In the genomic region with DNA sequence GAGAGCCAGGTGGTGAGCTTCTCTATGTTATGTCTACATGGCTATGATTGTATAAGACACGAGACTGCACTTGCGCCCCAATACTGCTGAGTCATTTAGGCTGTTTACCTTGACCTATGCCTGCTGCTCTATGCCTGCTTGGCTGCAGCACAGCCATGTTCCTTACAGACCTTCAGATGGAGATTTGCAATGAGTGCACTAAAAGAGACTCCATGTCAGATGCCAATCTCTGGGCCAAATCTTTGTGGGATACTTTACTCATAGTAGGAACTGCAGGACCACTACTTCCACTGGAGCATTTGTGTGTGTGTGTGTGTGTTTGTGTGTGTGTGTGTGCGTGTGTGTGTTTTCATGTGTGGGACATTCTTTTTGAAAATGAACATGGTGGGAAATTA, we compare ENCODE assay signal across 15 cellular contexts. TPM values are rescaled to one million over a fixed set of nuclear protein-coding genes. Genes with fewer than 3 reads are reported as not detected.
DNase-seq lines count a peak whose midpoint lies in the region; ATAC-seq and TF ChIP-seq lines count a peak whose summit lies in the region.
"Had no signal": no experiment of that assay in that cellular context is flagged by ENCODE, and none has a peak within 500 bp of the region (broad histone marks: within the 10 kb centered on the region; RNA-seq: fewer than 3 reads in every experiment).

No MANE protein-coding gene starts in this region.

- TF ChIP-seq CTCF in PC-3 (conservative IDR thresholded peaks at IDR 0.05; ENCODE audit: low read depth, low read length), result no peak

- H3F3A ChIP-seq in PC-3 (ENCODE audit: low read length, unreplicated experiment), result no peaks in the 10 kb centered on the region

- no peaks in the 10 kb centered on the region for H3K79me2 ChIP-seq in PC-3 (ENCODE audit: low read length)

- H3K4me1 ChIP-seq in PC-3 (ENCODE audit: insufficient read depth, low read length) (peaks cover 9% of the 10 kb centered on the region), skeletal muscle satellite cell (ENCODE audit: control insufficient read depth, insufficient read depth, low read length) (peaks cover 57% of the 10 kb centered on the region)

- DNase-seq in NCI-H748 (lab: John Stamatoyannopoulos, UW; ENCODE audit: unreplicated experiment) (peak; percentile 53), NCI-H748 treated with DMSO at 0.1 percent for 48 hours (lab: John Stamatoyannopoulos, UW) (no peak), PC-3 (peak; percentile 29), epithelial cell of prostate (ENCODE audit: low read depth, low spot score) (peak; percentile 89), nucleus accumbens (lab: John Stamatoyannopoulos, UW) (no peak), NCI-H774 (lab: John Stamatoyannopoulos, UW) (no peak)
- DNase-seq: activated T-cell treated with anti-CD3 and anti-CD28 coated beads for 4 hours; caudate nucleus; hypothalamus; naive thymus-derived CD8-positive, alpha-beta T cell; NCI-H2227 treated with DMSO at 0.1 percent for 48 hours; stimulated activated CD4-positive, alpha-beta T cell treated with anti-CD3 and anti-CD28 coated beads, Interleukin-4, amount 100 ng/mL, for 4 hours; thyroid gland had no signal

- no TSS peak for BruUV-seq in PC-3 (replicated peaks; lab: Mats Ljungman, UMichigan)

- no peaks in the 10 kb centered on the region for H4K20me1 ChIP-seq in PC-3 (ENCODE audit: low read length)

- no peak overlapping the region for H3K27ac ChIP-seq in PC-3 (ENCODE audit: low read length)
- H3K27ac ChIP-seq in epithelial cell of prostate, result peak overlapping the region; percentile 78

- CTCF ChIA-PET in PC-3 (lab: Charles Lee), result no interaction called here

- ATAC-seq in PC-3, result no peak
- ATAC-seq in HG03571 (IDR thresholded peaks at IDR 0.05; ENCODE audit: unreplicated experiment), result no peak
- ATAC-seq: naive thymus-derived CD8-positive, alpha-beta T cell had no signal

- POLR2A ChIA-PET in PC-3 (lab: Charles Lee; ENCODE audit: unreplicated experiment), result no interaction called here

- H3K9me2 ChIP-seq in PC-3 (replicated peaks; ENCODE audit: low read length), result no peaks in the 10 kb centered on the region

- H3K9ac ChIP-seq in PC-3 (ENCODE audit: low read length) (no peak overlapping the region), skeletal muscle satellite cell (ENCODE audit: low read depth, low read length) (peak overlapping the region; percentile 17)

- no peaks in the 10 kb centered on the region for H3K27me3 ChIP-seq in PC-3 (ENCODE audit: low read length)
- H3K27me3 ChIP-seq in skeletal muscle satellite cell (ENCODE audit: control insufficient read depth, insufficient read depth, low read length), result no peaks in the 10 kb centered on the region
- H3K27me3 ChIP-seq: thyroid gland had no signal

- H3K4me3 ChIP-seq in PC-3 (ENCODE audit: low read length), result no peak overlapping the region
- H3K4me3 ChIP-seq in skeletal muscle satellite cell (ENCODE audit: low read length), result no peak overlapping the region
- H3K4me3 ChIP-seq: thyroid gland had no signal

- H3K36me3 ChIP-seq in PC-3 (ENCODE audit: low read depth, low read length) (no peaks in the 10 kb centered on the region), skeletal muscle satellite cell (ENCODE audit: insufficient read depth, low read length) (no peaks in the 10 kb centered on the region)
- H3K36me3 ChIP-seq: thyroid gland had no signal

- H3K9me3 ChIP-seq in PC-3 (ENCODE audit: low read length), result no peaks in the 10 kb centered on the region
- H3K9me3 ChIP-seq in skeletal muscle satellite cell (replicated peaks; ENCODE audit: low read length), result no peaks in the 10 kb centered on the region
- H3K9me3 ChIP-seq: thyroid gland had no signal

- intact Hi-C loops in PC-3 (cut with micrococcal nuclease), result no loop called here

- no peak overlapping the region for H2AFZ ChIP-seq in PC-3 (ENCODE audit: low read length)

- H3K4me2 ChIP-seq in PC-3 (ENCODE audit: low read length), result no peak overlapping the region
- peak overlapping the region; percentile 4 for H3K4me2 ChIP-seq in skeletal muscle satellite cell (ENCODE audit: low read length)

RNA-seq across cellular contexts. Expression of a gene that starts 50.0 kb away (rescaled TPM):
- total RNA-seq in PC-3 (2014; rRNA removed), result 21.8 and 27.4 TPM in 2 replicates
- total RNA-seq in skeletal muscle satellite cell (2012; rRNA removed), result 55.9 and 67.9 TPM in 2 replicates

Comparison
In these comparisons a context has a peak if more than half of its experiments do, and no peak if none do; other contexts are left out.
1. DNase-seq: peak in NCI-H748 (single experiment), PC-3 (single experiment) and epithelial cell of prostate (single experiment); none in NCI-H748 treated with DMSO at 0.1 percent for 48 hours (single experiment), nucleus accumbens (0 of 56) and NCI-H774 (single experiment).